In genomic region chr2:65278450-65279030, GRCh38 we compare ENCODE assay signal across 1 cellular context.
A peak's percentile ranks its signal among the peaks of the same experiment; 100 is the strongest.
TF ChIP-seq lines count a peak whose summit lies in the region.

No MANE protein-coding gene starts in this region.

TF ChIP-seq in K562, 482 proteins besides CTCF, POLR2A, EP300 and RAD21 (continued from another document and continues in another):
- TF ChIP-seq ZNF407 (IDR thresholded peaks at IDR 0.05; ENCODE audit: low read depth) (no peak), ASH1L (IDR thresholded peaks at IDR 0.05; ENCODE audit: borderline replicate concordance, low read depth, partially characterized antibody) (no peak), PKNOX1 (IDR thresholded peaks at IDR 0.05) (peak; percentile 45), JUND (IDR thresholded peaks at IDR 0.05; ENCODE audit: borderline replicate concordance, low read depth, low read length) (no peak), JUND (tag; IDR thresholded peaks at IDR 0.05; ENCODE audit: borderline replicate concordance, low read depth, low read length) (peak; percentile 29; the same call in 1 of the 3 replicates), ZNF695 (CRISPR knock-in tag; IDR thresholded peaks at IDR 0.05) (no peak), ELF1 (tag; IDR thresholded peaks at IDR 0.05) (no peak), ZNF76 (CRISPR knock-in tag; IDR thresholded peaks at IDR 0.05; ENCODE audit: borderline replicate concordance) (no peak), NCOA2 (IDR thresholded peaks at IDR 0.05; ENCODE audit: partially characterized antibody in 2 of 2) (no peak), ZNF239 (CRISPR knock-in tag; IDR thresholded peaks at IDR 0.05) (no peak), CLOCK (CRISPR knock-in tag; IDR thresholded peaks at IDR 0.05; ENCODE audit: borderline replicate concordance) (no peak), FOXP4 (CRISPR knock-in tag; IDR thresholded peaks at IDR 0.05; ENCODE audit: borderline replicate concordance) (no peak), ZNF586 (CRISPR knock-in tag; conservative IDR thresholded peaks at IDR 0.05) (no peak), ZNF197 (CRISPR knock-in tag; IDR thresholded peaks at IDR 0.05; ENCODE audit: low read depth) (no peak), SMAD1 (IDR thresholded peaks at IDR 0.05; ENCODE audit: low read depth, low read length, partially characterized antibody) (no peak), MAFK (IDR thresholded peaks at IDR 0.05; ENCODE audit: low read length) (no peak), GABPA (tag; conservative IDR thresholded peaks at IDR 0.05; ENCODE audit: low read depth) (no peak; the same call in 1 of the 2 replicates), MNT (conservative IDR thresholded peaks at IDR 0.05) (no peak), SPI1 (IDR thresholded peaks at IDR 0.05; ENCODE audit: borderline replicate concordance, low read depth, low read length) (peak; percentile 28; the same call in 1 of the 2 replicates), DLX4 (CRISPR knock-in tag; IDR thresholded peaks at IDR 0.05) (no peak), LCOR (CRISPR knock-in tag; IDR thresholded peaks at IDR 0.05) (no peak), ZNF764 (CRISPR knock-in tag; IDR thresholded peaks at IDR 0.05; ENCODE audit: low read depth) (no peak), BDP1 (IDR thresholded peaks at IDR 0.05; ENCODE audit: insufficient read depth, insufficient read length) (no peak), CREBBP (IDR thresholded peaks at IDR 0.05; ENCODE audit: low read depth, low read length) (no peak), CTBP1 (IDR thresholded peaks at IDR 0.05; ENCODE audit: borderline replicate concordance) (peak; percentile 35; the same call in 1 of the 2 replicates), MEIS2 (IDR thresholded peaks at IDR 0.05; ENCODE audit: partially characterized antibody) (peak; percentile 73), TCF7 (IDR thresholded peaks at IDR 0.05; ENCODE audit: borderline replicate concordance) (no peak), THRAP3 (IDR thresholded peaks at IDR 0.05; ENCODE audit: borderline replicate concordance) (no peak), L3MBTL2 (IDR thresholded peaks at IDR 0.05) (no peak), TCF3 (CRISPR knock-in tag; IDR thresholded peaks at IDR 0.05) (peak; percentile 25; the same call in 1 of the 2 replicates), NFE2 (IDR thresholded peaks at IDR 0.05; ENCODE audit: low read depth) (no peak), RBFOX2 (IDR thresholded peaks at IDR 0.05; ENCODE audit: low read depth, low read length) (no peak), ILK (tag; IDR thresholded peaks at IDR 0.05; ENCODE audit: borderline replicate concordance, low read depth) (no peak), LEF1 (IDR thresholded peaks at IDR 0.05) (no peak), BACH1 (tag; IDR thresholded peaks at IDR 0.05) (no peak), ZMIZ1 (IDR thresholded peaks at IDR 0.05; ENCODE audit: low read depth in 2 of 2, low read length in 2 of 2) (no peak), CCNT2 (IDR thresholded peaks at IDR 0.05; ENCODE audit: borderline replicate concordance, extremely low read depth, insufficient read length, low read depth, low read length) (no peak), CHAMP1 (IDR thresholded peaks at IDR 0.05) (no peak), ETV1 (tag; conservative IDR thresholded peaks at IDR 0.05; ENCODE audit: low read depth) (peak; percentile 94), BHLHE40 (IDR thresholded peaks at IDR 0.05; ENCODE audit: low read length) (no peak)
